Comparison of ENCODE assay signal across 24 cellular contexts in genomic region chr6:56531839-56532595, GRCh38.
DNase-seq lines count a peak whose midpoint lies in the region; ATAC-seq, FAIRE-seq and TF ChIP-seq lines count a peak whose summit lies in the region.
"Had no signal": no experiment of that assay in that cellular context is flagged by ENCODE, and none has a peak within 500 bp of the region (broad histone marks: within the 10 kb centered on the region; RNA-seq: fewer than 3 reads in every experiment).

No MANE protein-coding gene starts in this region.

- no peaks in the 10 kb centered on the region for H3K27me3 Mint-ChIP-seq in stimulated activated naive B cell treated with anti-CD40 and anti-IgM and Interleukin-4, amounts not matched to agents 10 μg/mL and 1 μg/mL and 100 μg/mL, for 72 hours

- no peak overlapping the region for H4K12ac ChIP-seq in trophoblast cell (ENCODE audit: low read depth, low read length)

- H2BK12ac ChIP-seq in trophoblast cell (ENCODE audit: low read length), result no peak overlapping the region

- H3K79me1 ChIP-seq in trophoblast cell (ENCODE audit: low read length), result no peaks in the 10 kb centered on the region

- peaks cover 0 to 7% of the 10 kb centered on the region in 2 donors for H3K4me1 Mint-ChIP-seq in stimulated activated naive B cell treated with anti-CD40 and anti-IgM and Interleukin-4, amounts not matched to agents 10 μg/mL and 1 μg/mL and 100 μg/mL, for 72 hours
- H3K4me1 Mint-ChIP-seq: CD4-positive, alpha-beta memory T cell had no signal

- intact Hi-C loops in HepG2 (cut with micrococcal nuclease; ENCODE audit: unreplicated experiment), result no loop called here
- intact Hi-C loops in right lobe of liver (cut with DNase I), result no loop called here
- intact Hi-C loops in Right ventricle myocardium inferior (cut with DNase I), result no loop called here

- no peak overlapping the region for H4K8ac ChIP-seq in trophoblast cell (ENCODE audit: low read depth, low read length)

- WGBS in HepG2 (ENCODE audit: low lambda C conversion rate), result 98% methylated on average over 5 of the region's 5 CpGs
- 85% methylated on average over 5 of the region's 5 CpGs for WGBS in right lobe of liver (ENCODE audit: insufficient coverage, low coverage, low lambda C conversion rate, missing lambda C conversion rate)
- WGBS in trophoblast cell (ENCODE audit: extremely low coverage, insufficient coverage, insufficient read length), result no CpG with 5 or more reads among the region's 5 CpGs
- 96% methylated on average over 5 of the region's 5 CpGs for WGBS in suprapubic skin

- H4K91ac ChIP-seq in trophoblast cell (ENCODE audit: low read depth, low read length), result no peak overlapping the region

- H3K9me3 ChIP-seq in HepG2 (ENCODE audit: low read length), result no peaks in the 10 kb centered on the region
- H3K9me3 ChIP-seq in right lobe of liver, result no peaks in the 10 kb centered on the region
- no peaks in the 10 kb centered on the region for H3K9me3 ChIP-seq in trophoblast cell (ENCODE audit: insufficient read depth, low read depth, low read length)
- H3K9me3 ChIP-seq in suprapubic skin, result no peaks in the 10 kb centered on the region
- H3K9me3 ChIP-seq: BLaER1 treated with 17β-estradiol and CSF1 and Interleukin-3, amounts not matched to agents 10 nM and 100 nM; Caco-2; Peyer's patch; SJSA1 had no signal

- H3K18ac ChIP-seq in trophoblast cell (ENCODE audit: low read length), result no peak overlapping the region

- ATAC-seq in HepG2, result no peak
- ATAC-seq in right lobe of liver, result no peak
- no peak for ATAC-seq in Right ventricle myocardium inferior
- ATAC-seq in stimulated activated naive B cell treated with anti-CD40 and anti-IgM and Interleukin-4, amounts not matched to agents 10 μg/mL and 1 μg/mL and 100 μg/mL, for 72 hours (replicated peaks), result no peak
- ATAC-seq: HCT116 had no signal

- H3K27me3 ChIP-seq in HepG2 (ENCODE audit: control insufficient read depth in 1 of 2, insufficient read depth in 2 of 2, low read length in 2 of 2), result no peaks in the 10 kb centered on the region
- no peaks in the 10 kb centered on the region for H3K27me3 ChIP-seq in right lobe of liver
- H3K27me3 ChIP-seq in trophoblast cell (ENCODE audit: insufficient read depth, low read length), result no peaks in the 10 kb centered on the region
- H3K27me3 ChIP-seq in suprapubic skin, result no peaks in the 10 kb centered on the region
- H3K27me3 ChIP-seq: BLaER1 treated with 17β-estradiol and CSF1 and Interleukin-3, amounts not matched to agents 10 nM and 100 nM; Peyer's patch; SJSA1 had no signal

- no peaks in the 10 kb centered on the region for H3K9me3 Mint-ChIP-seq in stimulated activated naive B cell treated with anti-CD40 and anti-IgM and Interleukin-4, amounts not matched to agents 10 μg/mL and 1 μg/mL and 100 μg/mL, for 72 hours
- H3K9me3 Mint-ChIP-seq: CD4-positive, alpha-beta memory T cell had no signal

- FAIRE-seq in HepG2 (lab: Jason Lieb, UNC), result no peak

- H3K9ac ChIP-seq in HepG2 (ENCODE audit: insufficient read depth, low read depth, low read length) (no peak overlapping the region), trophoblast cell (ENCODE audit: low read length) (no peak overlapping the region)
- H3K9ac ChIP-seq: BLaER1 treated with 17β-estradiol and CSF1 and Interleukin-3, amounts not matched to agents 10 nM and 100 nM; GM23248 had no signal

- H2AK5ac ChIP-seq in trophoblast cell (ENCODE audit: low read length), result no peak overlapping the region

- H3K27ac Mint-ChIP-seq in stimulated activated naive B cell treated with anti-CD40 and anti-IgM and Interleukin-4, amounts not matched to agents 10 μg/mL and 1 μg/mL and 100 μg/mL, for 72 hours, result no peak overlapping the region
- H3K27ac Mint-ChIP-seq: CD4-positive, alpha-beta memory T cell had no signal

- CTCF ChIA-PET in HepG2 (lab: Yijun Ruan, JAX; ENCODE audit: low intra/inter-chr PET ratio, low total read pairs), result no interaction called here

- POLR2A ChIA-PET in HepG2 (lab: Yijun Ruan, JAX), result interaction anchor here (1.5 kb wide), 1 partner anchor 10 kb away, joined by 4 read pairs; no protein-coding TSS in a partner anchor

- TF ChIP-seq RAD21 in HepG2 (CRISPR knock-in tag; IDR thresholded peaks at IDR 0.05), result no peak

- no peak overlapping the region for H2BK120ac ChIP-seq in trophoblast cell (ENCODE audit: insufficient read depth, low read length, poor library complexity)

- H3K4me1 ChIP-seq in HepG2 (ENCODE audit: insufficient read depth, low read length), result peaks cover 7% of the 10 kb centered on the region; the same call in 1 of the 2 replicates
- H3K4me1 ChIP-seq in right lobe of liver, result peaks cover 0 to under 1% (median 0%) of the 10 kb centered on the region in 4 donors
- no peaks in the 10 kb centered on the region for H3K4me1 ChIP-seq in trophoblast cell (ENCODE audit: control insufficient read depth in 1 of 2, insufficient read depth in 2 of 2, low read length in 2 of 2)
- peaks cover 15% of the 10 kb centered on the region for H3K4me1 ChIP-seq in suprapubic skin
- H3K4me1 ChIP-seq: BLaER1 treated with 17β-estradiol and CSF1 and Interleukin-3, amounts not matched to agents 10 nM and 100 nM; Caco-2 had no signal

- H3K23ac ChIP-seq in trophoblast cell (ENCODE audit: low read length), result no peak overlapping the region

- H3K4me2 ChIP-seq in HepG2 (ENCODE audit: low read depth, low read length) (no peak overlapping the region), trophoblast cell (ENCODE audit: low read length) (no peak overlapping the region)
- H3K4me2 ChIP-seq: BLaER1 treated with 17β-estradiol and CSF1 and Interleukin-3, amounts not matched to agents 10 nM and 100 nM had no signal

- H3K36me3 ChIP-seq in HepG2 (replicated peaks in 1 of 2; ENCODE audit: control insufficient read depth in 1 of 2, insufficient read depth in 2 of 2, low read length in 2 of 2) (peaks cover 21 to 67% of the 10 kb centered on the region in 2 experiments), right lobe of liver (peaks cover 0 to 76% (median 28%) of the 10 kb centered on the region in 4 donors), trophoblast cell (ENCODE audit: control insufficient read depth in 1 of 2, insufficient read depth in 2 of 2, low read length in 2 of 2) (peaks cover 5 to 7% of the 10 kb centered on the region in 2 experiments), suprapubic skin (peaks cover 63% of the 10 kb centered on the region)

- H3K79me2 ChIP-seq in HepG2 (ENCODE audit: insufficient read depth, low read length) (no peaks in the 10 kb centered on the region), trophoblast cell (ENCODE audit: control insufficient read depth, insufficient read depth, low read length, poor library complexity) (no peaks in the 10 kb centered on the region)

- no peaks in the 10 kb centered on the region for H3K36me3 Mint-ChIP-seq in stimulated activated naive B cell treated with anti-CD40 and anti-IgM and Interleukin-4, amounts not matched to agents 10 μg/mL and 1 μg/mL and 100 μg/mL, for 72 hours
- H3K36me3 Mint-ChIP-seq: CD4-positive, alpha-beta memory T cell had no signal

- no peak for DNase-seq in HepG2 (ENCODE audit: low spot score)
- DNase-seq in right lobe of liver, result no peak
- peak; percentile 18 for DNase-seq in fibroblast of mammary gland (ENCODE audit: low read depth)
- peak; percentile 42 to 78 for DNase-seq in trophoblast cell
- no peak for DNase-seq in occipital lobe (lab: John Stamatoyannopoulos, UW)
- DNase-seq in Right ventricle myocardium inferior (ENCODE audit: missing footprints), result no peak
- no peak for DNase-seq in stimulated activated naive B cell treated with anti-CD40 and anti-IgM and Interleukin-4, amounts not matched to agents 10 μg/mL and 1 μg/mL and 100 μg/mL, for 72 hours
- no peak for DNase-seq in suprapubic skin (ENCODE audit: low spot score in 2 of 2)
- DNase-seq: 8988T; Caco-2; CD4-positive, alpha-beta memory T cell; DMS 273 treated with DMSO at 0.1 percent for 48 hours; GM23248; KG1; NCI-H1105; NCI-H146; NCI-H2029; NCI-H226; NCI-H524 treated with DMSO at 0.1 percent for 48 hours; NCI-H82; Peyer's patch had no signal

- no peak overlapping the region for H2AFZ ChIP-seq in HepG2 (ENCODE audit: low read length)
- H2AFZ ChIP-seq in trophoblast cell (ENCODE audit: insufficient read depth, low read length, poor library complexity), result no peak overlapping the region
- H2AFZ ChIP-seq: GM23248 had no signal

- H3K4me3 ChIP-seq in HepG2 (replicated peaks in 1 of 3; ENCODE audit: insufficient read depth in 1 of 3, low read depth in 2 of 3, low read length in 3 of 3), result no peak overlapping the region
- no peak overlapping the region for H3K4me3 ChIP-seq in right lobe of liver
- H3K4me3 ChIP-seq in fibroblast of mammary gland (ENCODE audit: control insufficient read depth, low read depth, low read length), result no peak overlapping the region
- H3K4me3 ChIP-seq in trophoblast cell (ENCODE audit: low read depth, low read length), result no peak overlapping the region
- H3K4me3 ChIP-seq in suprapubic skin, result no peak overlapping the region
- H3K4me3 ChIP-seq: BLaER1 treated with 17β-estradiol and CSF1 and Interleukin-3, amounts not matched to agents 10 nM and 100 nM; GM23248; Peyer's patch; SJSA1 had no signal

- no peak overlapping the region for H2BK5ac ChIP-seq in trophoblast cell (ENCODE audit: low read depth, low read length, poor library complexity)

- H3K27ac ChIP-seq in HepG2 (ENCODE audit: extremely low read length, insufficient read depth, low read length) (no peak overlapping the region), right lobe of liver (no peak overlapping the region), trophoblast cell (ENCODE audit: low read depth, low read length) (no peak overlapping the region), suprapubic skin (no peak overlapping the region)
- H3K27ac ChIP-seq: BLaER1 treated with 17β-estradiol and CSF1 and Interleukin-3, amounts not matched to agents 10 nM and 100 nM; Peyer's patch; SJSA1 had no signal

- in situ Hi-C loops in HepG2 (cut with HindIII; ENCODE audit: extremely low pct_ligation_motif_present, low pct_unique_long_range_greater_than_20kb), result no loop called here

- TF ChIP-seq CTCF in HepG2 (CRISPR knock-in tag; IDR thresholded peaks at IDR 0.05) (no peak), right lobe of liver (IDR thresholded peaks at IDR 0.05) (no peak), fibroblast of mammary gland (conservative IDR thresholded peaks at IDR 0.05; ENCODE audit: control insufficient read depth, insufficient read depth, low read depth, low read length) (no peak), suprapubic skin (IDR thresholded peaks at IDR 0.05) (no peak)

- no peak overlapping the region for H3K4ac ChIP-seq in trophoblast cell (ENCODE audit: low read depth, low read length)

- no peak overlapping the region for H3K14ac ChIP-seq in trophoblast cell (ENCODE audit: low read length)

- no peak for TF ChIP-seq POLR2A in HepG2 (IDR thresholded peaks at IDR 0.05; ENCODE audit: insufficient read depth in 1 of 2, low read depth in 2 of 2, low read length in 2 of 2)
- TF ChIP-seq POLR2A in right lobe of liver (IDR thresholded peaks at IDR 0.05), result no peak
- TF ChIP-seq POLR2A in suprapubic skin (IDR thresholded peaks at IDR 0.05), result no peak

- no peak overlapping the region for H3K4me3 Mint-ChIP-seq in stimulated activated naive B cell treated with anti-CD40 and anti-IgM and Interleukin-4, amounts not matched to agents 10 μg/mL and 1 μg/mL and 100 μg/mL, for 72 hours
- H3K4me3 Mint-ChIP-seq: CD4-positive, alpha-beta memory T cell had no signal

- H4K20me1 ChIP-seq in HepG2 (ENCODE audit: insufficient read depth, low read length), result no peaks in the 10 kb centered on the region
- H4K20me1 ChIP-seq: BLaER1 treated with 17β-estradiol and CSF1 and Interleukin-3, amounts not matched to agents 10 nM and 100 nM had no signal

- BruUV-seq in HepG2 (replicated peaks; lab: Mats Ljungman, UMichigan), result no TSS peak

- TF ChIP-seq EP300 in HepG2 (IDR thresholded peaks at IDR 0.05; ENCODE audit: low read depth in 2 of 2, low read length in 2 of 2) (no peak), HepG2 (CRISPR knock-in tag; IDR thresholded peaks at IDR 0.05; ENCODE audit: borderline replicate concordance) (no peak), suprapubic skin (IDR thresholded peaks at IDR 0.05) (no peak)

Comparison
In these comparisons a context has a peak if more than half of its experiments do, and no peak if none do; other contexts are left out.
1. DNase-seq: peak in fibroblast of mammary gland (single experiment) and trophoblast cell (2 of 2); none in HepG2 (single experiment), right lobe of liver (0 of 3), occipital lobe (single experiment), Right ventricle myocardium inferior (single experiment), stimulated activated naive B cell treated with anti-CD40 and anti-IgM and Interleukin-4, amounts not matched to agents 10 μg/mL and 1 μg/mL and 100 μg/mL, for 72 hours (single experiment) and suprapubic skin (0 of 2).